ENCODE assay signal across 22 cellular contexts in the genomic region with DNA sequence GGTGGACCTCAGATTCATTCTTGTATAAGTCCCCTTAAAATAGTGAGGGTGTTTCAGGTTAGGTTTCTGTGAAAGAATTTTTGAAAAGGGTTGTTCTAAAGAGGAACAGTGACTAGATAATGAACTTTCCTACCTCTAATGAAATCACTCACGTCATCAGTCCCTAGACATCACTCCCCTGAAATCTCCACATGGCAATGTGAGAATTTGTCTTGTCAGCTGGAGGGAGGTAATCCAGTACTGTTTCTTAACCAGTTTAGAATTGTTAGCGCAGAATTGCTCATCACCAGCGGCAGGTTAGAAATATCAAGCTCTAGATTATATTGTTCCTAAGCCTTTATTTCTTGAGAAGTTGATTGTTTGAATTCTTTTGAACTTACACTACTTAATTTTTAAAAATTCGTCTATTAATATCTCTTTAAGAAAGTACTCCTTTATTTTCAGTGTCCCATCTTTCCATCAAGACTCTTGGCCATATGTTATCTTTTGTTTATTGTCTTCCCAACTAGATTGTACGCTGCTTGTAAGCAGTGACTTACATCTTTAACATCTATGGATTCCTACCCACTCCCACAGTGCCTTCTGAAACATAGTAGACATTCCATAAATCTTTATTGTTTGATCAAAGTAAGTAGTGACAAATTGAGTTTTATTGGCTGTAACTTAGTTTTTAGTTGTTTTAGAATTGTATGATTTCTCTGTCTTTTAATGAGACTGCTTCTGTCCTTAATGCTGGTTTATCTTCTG. TPM values are rescaled to one million over a fixed set of nuclear protein-coding genes. Genes with fewer than 3 reads are reported as not detected.
DNase-seq lines count a peak whose midpoint lies in the region; ATAC-seq, FAIRE-seq and TF ChIP-seq lines count a peak whose summit lies in the region.
"Had no signal": no experiment of that assay in that cellular context is flagged by ENCODE, and none has a peak within 500 bp of the region (broad histone marks: within the 10 kb centered on the region; RNA-seq: fewer than 3 reads in every experiment).

No MANE protein-coding gene starts in this region.

- no peak overlapping the region for H3K9ac ChIP-seq in astrocyte (ENCODE audit: low read length)
- H3K9ac ChIP-seq: SK-N-SH had no signal

- CTCF ChIA-PET in A673 (lab: Charles Lee) = no interaction called here
- CTCF ChIA-PET in CD8-positive, alpha-beta memory T cell (lab: Charles Lee) = interaction anchor here (0.9 kb wide), 1 partner anchor 236 kb away, joined by 3 read pairs; no protein-coding TSS in a partner anchor
- CTCF ChIA-PET in naive thymus-derived CD4-positive, alpha-beta T cell (lab: Charles Lee) = interaction anchor here (0.6 to 1.1 kb wide), 3 partner anchors 10 to 238 kb away, joined by 3 to 4 read pairs (median 3); no protein-coding TSS in a partner anchor

- peaks cover 49 to 78% (median 70%) of the 10 kb centered on the region in 3 donors for H3K4me1 Mint-ChIP-seq in CD8-positive, alpha-beta memory T cell
- H3K4me1 Mint-ChIP-seq in astrocyte (ENCODE audit: low read depth, unreplicated experiment) = peaks cover 15% of the 10 kb centered on the region
- peaks cover 32 to 83% (median 76%) of the 10 kb centered on the region in 7 donors for H3K4me1 Mint-ChIP-seq in naive thymus-derived CD4-positive, alpha-beta T cell

- BruUV-seq in A673 (replicated peaks; lab: Mats Ljungman, UMichigan) = no TSS peak

- H3K36me3 Mint-ChIP-seq in CD8-positive, alpha-beta memory T cell = peaks cover 35 to 66% (median 42%) of the 10 kb centered on the region in 3 donors
- H3K36me3 Mint-ChIP-seq in astrocyte (ENCODE audit: low read depth, unreplicated experiment) = peaks cover 21% of the 10 kb centered on the region
- peaks cover 35 to 64% (median 56%) of the 10 kb centered on the region in 5 donors for H3K36me3 Mint-ChIP-seq in naive thymus-derived CD4-positive, alpha-beta T cell

- no peak for DNase-seq in A673 (ENCODE audit: low spot score)
- DNase-seq in CD8-positive, alpha-beta memory T cell = no peak
- peak; percentile 51 for DNase-seq in astrocyte (ENCODE audit: low read depth)
- no peak for DNase-seq in naive thymus-derived CD4-positive, alpha-beta T cell
- no peak for DNase-seq in right atrium auricular region (ENCODE audit: low spot score)
- DNase-seq: activated CD4-positive, alpha-beta T cell treated with anti-CD3 and anti-CD28 coated beads, Interleukin-2, amount 10 ng/mL, durations not matched to agents 24 days and 14 days; activated naive CD4-positive, alpha-beta T cell; colonic mucosa; foreskin keratinocyte; GDM1; left colon; midbrain; NCI-H1092 treated with DMSO at 0.1 percent for 48 hours; NCI-H526 treated with DMSO at 0.1 percent for 48 hours; occipital lobe; SK-N-SH; stimulated activated CD4-positive, alpha-beta T cell treated with anti-CD3 and anti-CD28 coated beads, Interleukin-1b, Interleukin-23, amount 100 ng/mL, for 48 hours; uterus had no signal

- H2AFZ ChIP-seq in astrocyte (ENCODE audit: low read depth, low read length) = no peak overlapping the region

- H3K4me3 ChIP-seq in A673 (ENCODE audit: low read depth, low read length, poor library complexity, severe bottlenecking) (no peak overlapping the region), astrocyte (ENCODE audit: insufficient read depth, low read depth, low read length) (no peak overlapping the region), right atrium auricular region (no peak overlapping the region)
- H3K4me3 ChIP-seq in CD8-positive, alpha-beta memory T cell (ENCODE audit: low read length) = no peak overlapping the region
- no peak overlapping the region for H3K4me3 ChIP-seq in naive thymus-derived CD4-positive, alpha-beta T cell (ENCODE audit: low read length)
- H3K4me3 ChIP-seq: colonic mucosa, uterus had no signal

- H3K9me3 Mint-ChIP-seq in CD8-positive, alpha-beta memory T cell = peaks cover 9 to 16% (median 13%) of the 10 kb centered on the region in 5 donors
- H3K9me3 Mint-ChIP-seq in astrocyte (ENCODE audit: unreplicated experiment) = peaks cover 6% of the 10 kb centered on the region
- peaks cover 0 to 33% (median 22%) of the 10 kb centered on the region in 11 donors for H3K9me3 Mint-ChIP-seq in naive thymus-derived CD4-positive, alpha-beta T cell

- TF ChIP-seq CTCF in A673 (conservative IDR thresholded peaks at IDR 0.05; ENCODE audit: low read depth, low read length) = no peak
- no peak for TF ChIP-seq CTCF in astrocyte (IDR thresholded peaks at IDR 0.05; ENCODE audit: insufficient read depth, low read depth, low read length)
- no peak for TF ChIP-seq CTCF in right atrium auricular region (IDR thresholded peaks at IDR 0.05)

- peaks cover 16% of the 10 kb centered on the region for H3K9me3 ChIP-seq in A673 (ENCODE audit: low read depth, low read length, poor library complexity, severe bottlenecking)
- H3K9me3 ChIP-seq in CD8-positive, alpha-beta memory T cell (ENCODE audit: low read length) = peaks cover 4% of the 10 kb centered on the region
- H3K9me3 ChIP-seq in astrocyte (ENCODE audit: insufficient read depth, low read depth, low read length) = no peaks in the 10 kb centered on the region
- peaks cover 0 to 5% (median 4%) of the 10 kb centered on the region in 3 experiments for H3K9me3 ChIP-seq in naive thymus-derived CD4-positive, alpha-beta T cell (ENCODE audit: control insufficient read depth in 2 of 3, low read length in 3 of 3)
- H3K9me3 ChIP-seq in right atrium auricular region = peaks cover 0 to 14% of the 10 kb centered on the region in 2 donors
- H3K9me3 ChIP-seq: colonic mucosa had no signal

- intact Hi-C loops in A673 (cut with micrococcal nuclease; ENCODE audit: unreplicated experiment) = no loop called here
- intact Hi-C loops in naive thymus-derived CD4-positive, alpha-beta T cell (cut with micrococcal nuclease) = no loop called here

- H3K36me3 ChIP-seq in A673 (ENCODE audit: insufficient read depth, low read length, poor library complexity, severe bottlenecking) (peaks cover 20% of the 10 kb centered on the region), astrocyte (ENCODE audit: insufficient read depth, low read length) (peaks cover 8% of the 10 kb centered on the region), right atrium auricular region (no peaks in the 10 kb centered on the region)
- H3K36me3 ChIP-seq in CD8-positive, alpha-beta memory T cell (ENCODE audit: insufficient read depth, low read length) = peaks cover 19% of the 10 kb centered on the region
- H3K36me3 ChIP-seq in naive thymus-derived CD4-positive, alpha-beta T cell (ENCODE audit: control insufficient read depth in 2 of 3, insufficient read depth in 3 of 3, low read length in 3 of 3) = peaks cover 5 to 27% (median 17%) of the 10 kb centered on the region in 3 experiments
- H3K36me3 ChIP-seq: colonic mucosa, uterus had no signal

- H3K4me2 ChIP-seq in astrocyte (ENCODE audit: low read length) = no peak overlapping the region
- H3K4me2 ChIP-seq: SK-N-SH had no signal

- no peak for FAIRE-seq in astrocyte (lab: Jason Lieb, UNC)

- peak overlapping the region; percentile 1 to 87 (median 38) for H3K27ac Mint-ChIP-seq in CD8-positive, alpha-beta memory T cell
- H3K27ac Mint-ChIP-seq in astrocyte (ENCODE audit: unreplicated experiment) = no peak overlapping the region
- peak overlapping the region in 8 of 9 donors; percentile 11 to 79 (median 61) for H3K27ac Mint-ChIP-seq in naive thymus-derived CD4-positive, alpha-beta T cell
- H3K27ac Mint-ChIP-seq: activated CD4-positive, alpha-beta T cell treated with anti-CD3 and anti-CD28 coated beads, Interleukin-2, amount 10 ng/mL, durations not matched to agents 24 days and 14 days had no signal

- POLR2A ChIA-PET in A673 (lab: Charles Lee; ENCODE audit: low non-redundant PET) = no interaction called here
- POLR2A ChIA-PET in CD8-positive, alpha-beta memory T cell (lab: Charles Lee) = no interaction called here
- POLR2A ChIA-PET in naive thymus-derived CD4-positive, alpha-beta T cell (lab: Charles Lee) = interaction anchor here (1.8 kb wide), 1 partner anchor 9 kb away, joined by 3 read pairs; no protein-coding TSS in a partner anchor

- H3K27ac ChIP-seq in A673 (ENCODE audit: low read depth, low read length, poor library complexity, severe bottlenecking) (peak overlapping the region; percentile 11), astrocyte (ENCODE audit: low read depth, low read length) (no peak overlapping the region), right atrium auricular region (no peak overlapping the region)
- H3K27ac ChIP-seq in CD8-positive, alpha-beta memory T cell (ENCODE audit: low read depth, low read length) = no peak overlapping the region
- no peak overlapping the region for H3K27ac ChIP-seq in naive thymus-derived CD4-positive, alpha-beta T cell (ENCODE audit: low read depth, low read length)
- H3K27ac ChIP-seq: colonic mucosa, foreskin keratinocyte, uterus had no signal

- H3K27me3 ChIP-seq in A673 (replicated peaks; ENCODE audit: insufficient read depth, low read depth, low read length, poor library complexity) (no peaks in the 10 kb centered on the region), astrocyte (ENCODE audit: insufficient read depth, low read length) (no peaks in the 10 kb centered on the region), right atrium auricular region (no peaks in the 10 kb centered on the region)
- H3K27me3 ChIP-seq in CD8-positive, alpha-beta memory T cell (ENCODE audit: insufficient read depth, low read length, poor library complexity, severe bottlenecking) = no peaks in the 10 kb centered on the region
- H3K27me3 ChIP-seq in naive thymus-derived CD4-positive, alpha-beta T cell (ENCODE audit: control insufficient read depth in 2 of 2, insufficient read depth in 2 of 2, low read length in 2 of 2) = no peaks in the 10 kb centered on the region
- H3K27me3 ChIP-seq: colonic mucosa, foreskin keratinocyte, uterus had no signal

- H3K27me3 Mint-ChIP-seq in CD8-positive, alpha-beta memory T cell = no peaks in the 10 kb centered on the region
- no peaks in the 10 kb centered on the region for H3K27me3 Mint-ChIP-seq in astrocyte (ENCODE audit: low read depth, unreplicated experiment)
- no peaks in the 10 kb centered on the region for H3K27me3 Mint-ChIP-seq in naive thymus-derived CD4-positive, alpha-beta T cell
- H3K27me3 Mint-ChIP-seq: activated CD4-positive, alpha-beta T cell treated with anti-CD3 and anti-CD28 coated beads, Interleukin-2, amount 10 ng/mL, durations not matched to agents 24 days and 14 days had no signal

- H3K79me2 ChIP-seq in astrocyte (ENCODE audit: insufficient read depth, low read length) = no peaks in the 10 kb centered on the region

- no peaks in the 10 kb centered on the region for H4K20me1 ChIP-seq in astrocyte (ENCODE audit: insufficient read depth, low read length)

- H3K4me1 ChIP-seq in A673 (ENCODE audit: insufficient read depth, low read length, poor library complexity, severe bottlenecking) (peaks cover 14% of the 10 kb centered on the region), astrocyte (ENCODE audit: insufficient read depth, low read length) (no peaks in the 10 kb centered on the region), right atrium auricular region (no peaks in the 10 kb centered on the region)
- peaks cover 23% of the 10 kb centered on the region for H3K4me1 ChIP-seq in CD8-positive, alpha-beta memory T cell (ENCODE audit: insufficient read depth, low read length)
- peaks cover 0 to 8% of the 10 kb centered on the region in 2 donors for H3K4me1 ChIP-seq in naive thymus-derived CD4-positive, alpha-beta T cell (ENCODE audit: control insufficient read depth in 2 of 2, insufficient read depth in 2 of 2, low read length in 2 of 2)
- H3K4me1 ChIP-seq: colonic mucosa had no signal

- no peak for ATAC-seq in naive thymus-derived CD4-positive, alpha-beta T cell
- ATAC-seq in GM19351 (IDR thresholded peaks at IDR 0.05; ENCODE audit: unreplicated experiment) = no peak
- no peak for ATAC-seq in GM21619 (IDR thresholded peaks at IDR 0.05; ENCODE audit: unreplicated experiment)
- ATAC-seq in GM19467 (IDR thresholded peaks at IDR 0.05; ENCODE audit: unreplicated experiment) = no peak
- ATAC-seq: foreskin keratinocyte, left colon, sciatic nerve had no signal

- no peak overlapping the region for H3K4me3 Mint-ChIP-seq in CD8-positive, alpha-beta memory T cell
- no peak overlapping the region for H3K4me3 Mint-ChIP-seq in astrocyte (ENCODE audit: unreplicated experiment)
- H3K4me3 Mint-ChIP-seq in naive thymus-derived CD4-positive, alpha-beta T cell = peak overlapping the region in 4 of 10 donors; percentile 2 to 40 (median 8)
- H3K4me3 Mint-ChIP-seq: activated CD4-positive, alpha-beta T cell treated with anti-CD3 and anti-CD28 coated beads, Interleukin-2, amount 10 ng/mL, durations not matched to agents 24 days and 14 days had no signal

RNA-seq across cellular contexts. Expression of a gene that starts 52.8 kb away (rescaled TPM):
- total RNA-seq in A673 (2021) (16.3 and 17.1 TPM in 2 replicates), astrocyte (14.3 and 19.0 TPM in 2 replicates), right atrium auricular region (1 to 10 TPM; 3.3 to 5.1 TPM)
- total RNA-seq in CD8-positive, alpha-beta memory T cell = 10 to 100 TPM; 34.0 to 36.4 TPM
- polyA plus RNA-seq in CD8-positive, alpha-beta memory T cell = 39.2 TPM
- total RNA-seq in naive thymus-derived CD4-positive, alpha-beta T cell = 100 to 1,000 TPM in 2 of 5 experiments, 10 to 100 TPM in 3; 51.9 to 120 (median 96.3) TPM
- 10 to 100 TPM; 51.0 to 59.8 TPM for polyA plus RNA-seq in naive thymus-derived CD4-positive, alpha-beta T cell
